11 cellular contexts compared by ENCODE assay signal in genomic region chr2:226699321-226699720, GRCh38.
DNase-seq lines count a peak whose midpoint lies in the region; ATAC-seq and TF ChIP-seq lines count a peak whose summit lies in the region.
"Had no signal": no experiment of that assay in that cellular context is flagged by ENCODE, and none has a peak within 500 bp of the region (broad histone marks: within the 10 kb centered on the region; RNA-seq: fewer than 3 reads in every experiment).

No MANE protein-coding gene starts in this region.

- peaks cover 0 to 4% (median 0%) of the 10 kb centered on the region in 4 donors for H3K4me1 ChIP-seq in Peyer's patch

- no peak overlapping the region for H3K27ac ChIP-seq in Peyer's patch

- no peaks in the 10 kb centered on the region for H3K36me3 ChIP-seq in Peyer's patch

- in situ Hi-C loops in GM13976 (cut with MboI; ENCODE audit: low sequenced_read_pairs, unreplicated experiment) = no loop called here

- no peak for ATAC-seq in HG03521 (IDR thresholded peaks at IDR 0.05; ENCODE audit: unreplicated experiment)

- TF ChIP-seq POLR2A in Peyer's patch (IDR thresholded peaks at IDR 0.05) = no peak

- H3K9me3 ChIP-seq in Peyer's patch = no peaks in the 10 kb centered on the region

- intact Hi-C loops in posterior vena cava (cut with DNase I) = loop anchor here in 1 of 2 donors (5.0 kb wide), 1 partner anchor 1192 kb away; no protein-coding TSS in a partner anchor

- H3K27me3 ChIP-seq in Peyer's patch = no peaks in the 10 kb centered on the region

- DNase-seq in DMS 273 (lab: John Stamatoyannopoulos, UW; ENCODE audit: unreplicated experiment) (peak; percentile 66), Peyer's patch (peak in 2 of 3 donors; percentile 20 to 66), fibroblast of the aortic adventitia (ENCODE audit: low read depth) (peak; percentile 61), posterior vena cava (ENCODE audit: low spot score) (peak; percentile 86), COR-L47 (lab: John Stamatoyannopoulos, UW) (no peak), GM13976 (ENCODE audit: low spot score) (no peak)
- no peak for DNase-seq in stimulated activated CD4-positive, alpha-beta T cell treated with anti-CD3 and anti-CD28 coated beads, Interleukin-4, amount 100 ng/mL, for 1 hour
- DNase-seq: activated CD4-positive, alpha-beta T cell treated with anti-CD3 and anti-CD28 coated beads, Interleukin-2, amount 10 ng/mL, durations not matched to agents 24 days and 14 days; CD4-positive, alpha-beta T cell; stimulated activated CD4-positive, alpha-beta T cell treated with anti-CD3 and anti-CD28 coated beads, Interleukin-15, amount 100 ng/mL, for 24 hours had no signal

- TF ChIP-seq CTCF in Peyer's patch (IDR thresholded peaks at IDR 0.05) (no peak), fibroblast of the aortic adventitia (IDR thresholded peaks at IDR 0.05; ENCODE audit: insufficient read depth, low read length) (no peak), GM13976 (IDR thresholded peaks at IDR 0.05; ENCODE audit: borderline replicate concordance, control extremely low read depth, extremely low read depth, insufficient read depth, missing control alignments) (no peak)

- H3K4me3 ChIP-seq in Peyer's patch (no peak overlapping the region), fibroblast of the aortic adventitia (ENCODE audit: low read depth, low read length) (no peak overlapping the region)

Comparison
In these comparisons a context has a peak if more than half of its experiments do, and no peak if none do; other contexts are left out.
1. DNase-seq: peak in DMS 273 (single experiment), Peyer's patch (2 of 3), fibroblast of the aortic adventitia (single experiment) and posterior vena cava (single experiment); none in COR-L47 (single experiment), GM13976 (single experiment) and stimulated activated CD4-positive, alpha-beta T cell treated with anti-CD3 and anti-CD28 coated beads, Interleukin-4, amount 100 ng/mL, for 1 hour (single experiment).